21 cellular contexts compared by ENCODE assay signal in genomic region chr1:65825736-65826135, GRCh38. TPM values are rescaled to one million over a fixed set of nuclear protein-coding genes. Genes with fewer than 3 reads are reported as not detected.
DNase-seq lines count a peak whose midpoint lies in the region; ATAC-seq and TF ChIP-seq lines count a peak whose summit lies in the region.
"Had no signal": no experiment of that assay in that cellular context is flagged by ENCODE, and none has a peak within 500 bp of the region (broad histone marks: within the 10 kb centered on the region; RNA-seq: fewer than 3 reads in every experiment).

No MANE protein-coding gene starts in this region.

- TF ChIP-seq CTCF in choroid plexus epithelial cell (conservative IDR thresholded peaks at IDR 0.05; ENCODE audit: low read depth, low read length) (no peak), osteoblast (IDR thresholded peaks at IDR 0.05; ENCODE audit: extremely low read depth, low read depth, low read length) (no peak)

- H4K20me1 ChIP-seq in osteoblast (ENCODE audit: insufficient read depth, low read length): no peaks in the 10 kb centered on the region
- H4K20me1 ChIP-seq: BLaER1 had no signal

- no peaks in the 10 kb centered on the region for H3K9me3 ChIP-seq in osteoblast (ENCODE audit: low read depth, low read length)
- H3K9me3 ChIP-seq: BLaER1, tibial nerve had no signal

- H3K4me1 ChIP-seq in osteoblast (ENCODE audit: insufficient read depth, low read length): peaks cover 61% of the 10 kb centered on the region
- H3K4me1 ChIP-seq: BLaER1, tibial nerve had no signal

- no peak overlapping the region for H2AFZ ChIP-seq in osteoblast (ENCODE audit: low read length)
- H2AFZ ChIP-seq: GM23338 had no signal

- peak; percentile 82 for DNase-seq in EL
- peak; percentile 75 for DNase-seq in LHCN-M2 (ENCODE audit: low read depth)
- peak; percentile 72 for DNase-seq in choroid plexus epithelial cell (ENCODE audit: low read depth)
- DNase-seq in osteoblast (ENCODE audit: insufficient read length, low spot score, missing footprints): no peak
- no peak for DNase-seq in epidermal melanocyte (ENCODE audit: insufficient read length, low spot score)
- DNase-seq in NOMO-1 (lab: John Stamatoyannopoulos, UW; ENCODE audit: unreplicated experiment in 2 of 2): no peak
- DNase-seq: activated CD8-positive, alpha-beta T cell treated with anti-CD3 and anti-CD28 coated beads, Interleukin-2, amount 10 ng/mL, durations not matched to agents 7 days and 5 days; Calu3; erythroblast; heart right ventricle; immature natural killer cell; NCI-H1417; NCI-H524 treated with DMSO at 0.1 percent for 48 hours; SHP77 treated with DMSO at 0.1 percent for 48 hours; stimulated activated naive B cell treated with anti-CD40 and anti-IgM and Interleukin-4, amounts not matched to agents 10 μg/mL and 1 μg/mL and 100 μg/mL, for 72 hours had no signal

- no peak overlapping the region for H3K4me3 ChIP-seq in choroid plexus epithelial cell (ENCODE audit: low read depth, low read length)
- H3K4me3 ChIP-seq in osteoblast (ENCODE audit: insufficient read depth, low read length): no peak overlapping the region
- H3K4me3 ChIP-seq: BLaER1, cardiac muscle cell, GM23338, heart right ventricle, tibial nerve had no signal

- H3K4me2 ChIP-seq in osteoblast (ENCODE audit: insufficient read depth, low read length): peak overlapping the region; percentile 31
- H3K4me2 ChIP-seq: BLaER1, GM23338 had no signal

- H3K79me2 ChIP-seq in osteoblast (ENCODE audit: insufficient read depth, low read length): peaks cover 33% of the 10 kb centered on the region

- peak overlapping the region; percentile 80 for H3K27ac ChIP-seq in osteoblast (ENCODE audit: low read depth, low read length)
- H3K27ac ChIP-seq: BLaER1, cardiac muscle cell, heart right ventricle, tibial nerve had no signal

- ATAC-seq in GM18861 (IDR thresholded peaks at IDR 0.05; ENCODE audit: unreplicated experiment): no peak
- ATAC-seq: activated CD8-positive, alpha-beta T cell treated with anti-CD3 and anti-CD28 coated beads, Interleukin-2, amount 10 ng/mL, durations not matched to agents 7 days and 5 days; GM23338; heart right ventricle; stimulated activated naive B cell treated with anti-CD40 and anti-IgM and Interleukin-4, amounts not matched to agents 10 μg/mL and 1 μg/mL and 100 μg/mL, for 72 hours; WTC11 had no signal

- H3K36me3 ChIP-seq in osteoblast (ENCODE audit: insufficient read depth, low read length): no peaks in the 10 kb centered on the region
- H3K36me3 ChIP-seq: BLaER1, cardiac muscle cell, heart right ventricle, tibial nerve had no signal

- no peaks in the 10 kb centered on the region for H3K27me3 ChIP-seq in osteoblast (ENCODE audit: insufficient read depth, low read length)
- H3K27me3 ChIP-seq: BLaER1, cardiac muscle cell, tibial nerve had no signal

RNA-seq across cellular contexts. Expression of gene PDE4B, which starts 33.0 kb away (rescaled TPM):
- total RNA-seq in LHCN-M2 (2014; rRNA removed): 6.0 and 6.8 TPM in 2 replicates
- 0.83 TPM for polyA plus RNA-seq in LHCN-M2 (2012)
- 19.2 and 21.4 TPM in 2 replicates for total RNA-seq in osteoblast

Comparison
In these comparisons a context has a peak if more than half of its experiments do, and no peak if none do; other contexts are left out.
1. DNase-seq: peak in EL (single experiment), LHCN-M2 (single experiment) and choroid plexus epithelial cell (single experiment); none in osteoblast (single experiment), epidermal melanocyte (single experiment) and NOMO-1 (0 of 2).